Comparison of ENCODE assay signal across 17 cellular contexts in the genomic region with DNA sequence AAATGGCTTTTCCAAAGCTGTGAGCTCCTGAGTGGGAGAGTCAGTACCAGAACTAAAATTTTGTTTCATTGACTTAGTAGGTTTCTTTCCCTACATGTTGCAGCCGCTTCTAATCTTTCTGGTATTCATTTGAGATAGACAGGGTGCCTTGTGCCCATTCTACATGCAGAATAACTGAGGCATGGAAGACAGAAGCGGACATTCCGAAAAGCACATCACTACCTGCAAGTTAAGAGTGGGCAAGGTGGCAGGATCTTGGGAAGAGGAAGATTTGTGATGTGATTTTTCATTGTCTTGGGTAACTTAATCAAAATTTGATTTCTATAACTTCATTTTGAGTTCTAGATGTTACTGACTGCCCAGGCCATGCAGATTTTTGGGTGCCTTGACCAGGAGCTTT. TPM values are rescaled to one million over a fixed set of nuclear protein-coding genes. Genes with fewer than 3 reads are reported as not detected.
DNase-seq lines count a peak whose midpoint lies in the region; ATAC-seq, FAIRE-seq and TF ChIP-seq lines count a peak whose summit lies in the region.
"Had no signal": no experiment of that assay in that cellular context is flagged by ENCODE, and none has a peak within 500 bp of the region (broad histone marks: within the 10 kb centered on the region; RNA-seq: fewer than 3 reads in every experiment).

No MANE protein-coding gene starts in this region.

- no peaks in the 10 kb centered on the region for H4K20me1 ChIP-seq in K562 (replicated peaks; ENCODE audit: control insufficient read depth, insufficient read depth, low read length)

- no peak overlapping the region for H3K18ac ChIP-seq in trophoblast cell (ENCODE audit: low read length)

- H3K27me3 ChIP-seq in CD8-positive, alpha-beta memory T cell (ENCODE audit: insufficient read depth, low read length, poor library complexity, severe bottlenecking), result no peaks in the 10 kb centered on the region
- H3K27me3 ChIP-seq in K562 (ENCODE audit: control insufficient read depth in 2 of 2, insufficient read depth in 2 of 2, low read length in 2 of 2), result no peaks in the 10 kb centered on the region
- no peaks in the 10 kb centered on the region for H3K27me3 ChIP-seq in trophoblast cell (ENCODE audit: insufficient read depth, low read length)
- H3K27me3 ChIP-seq: ovary, thyroid gland had no signal

- CTCF ChIA-PET in CD8-positive, alpha-beta memory T cell (lab: Charles Lee), result interaction anchor here (0.9 to 1.0 kb wide), 2 partner anchors 43 to 291 kb away, joined by 3 read pairs; no protein-coding TSS in a partner anchor
- CTCF ChIA-PET in K562 (lab: Yijun Ruan, JAX; ENCODE audit: low intra/inter-chr PET ratio), result no interaction called here

- POLR2A ChIA-PET in CD8-positive, alpha-beta memory T cell (lab: Charles Lee), result no interaction called here
- POLR2A ChIA-PET in K562 (lab: Yijun Ruan, JAX), result interaction anchor here (1.2 to 1.3 kb wide), 2 partner anchors 10 to 16 kb away, joined by 4 to 6 read pairs; no protein-coding TSS in a partner anchor

- H3K4me3 Mint-ChIP-seq in activated T-cell treated with anti-CD3 and anti-CD28 coated beads, Interleukin-2, amount 50 U/mL, for 72 hours, result peak overlapping the region in 1 of 2 donors; percentile 94
- H3K4me3 Mint-ChIP-seq in CD8-positive, alpha-beta memory T cell, result peak overlapping the region; percentile 19 to 99 (median 56)
- peak overlapping the region; percentile 3 for H3K4me3 Mint-ChIP-seq in osteocyte (ENCODE audit: unreplicated experiment)

- H2BK12ac ChIP-seq in trophoblast cell (ENCODE audit: low read length), result no peak overlapping the region

- peaks cover 0 to 5% of the 10 kb centered on the region in 2 donors for H3K36me3 Mint-ChIP-seq in activated T-cell treated with anti-CD3 and anti-CD28 coated beads, Interleukin-2, amount 50 U/mL, for 72 hours (ENCODE audit: insufficient read depth in 2 of 2)
- peaks cover 0 to 41% (median 10%) of the 10 kb centered on the region in 3 donors for H3K36me3 Mint-ChIP-seq in CD8-positive, alpha-beta memory T cell
- H3K36me3 Mint-ChIP-seq in osteocyte (ENCODE audit: unreplicated experiment), result peaks cover 8% of the 10 kb centered on the region

- no peak overlapping the region for H2AK5ac ChIP-seq in trophoblast cell (ENCODE audit: low read length)

- no peak for TF ChIP-seq RAD21 in K562 (CRISPR knock-in tag; conservative IDR thresholded peaks at IDR 0.05 in 1 of 2, IDR thresholded peaks at IDR 0.05 in 1 of 2)

- H4K91ac ChIP-seq in trophoblast cell (ENCODE audit: low read depth, low read length), result no peak overlapping the region

- in situ Hi-C loops in K562 (cut with MboI), result no loop called here

- no peak overlapping the region for H3K14ac ChIP-seq in trophoblast cell (ENCODE audit: low read length)

- peak overlapping the region; percentile 58 for H3K27ac Mint-ChIP-seq in activated T-cell treated with anti-CD3 and anti-CD28 coated beads, Interleukin-2, amount 50 U/mL, for 72 hours
- peak overlapping the region; percentile 0 to 98 (median 87) for H3K27ac Mint-ChIP-seq in CD8-positive, alpha-beta memory T cell
- no peak overlapping the region for H3K27ac Mint-ChIP-seq in osteocyte (ENCODE audit: unreplicated experiment)

- no peak overlapping the region for H3K4ac ChIP-seq in trophoblast cell (ENCODE audit: low read depth, low read length)

- H3K4me2 ChIP-seq in K562 (ENCODE audit: insufficient read depth, low read length), result no peak overlapping the region
- H3K4me2 ChIP-seq in trophoblast cell (ENCODE audit: low read length), result no peak overlapping the region

- intact Hi-C loops in K562 (cut with micrococcal nuclease), result no loop called here

- no peak for TF ChIP-seq POLR2A in K562 (conservative IDR thresholded peaks at IDR 0.05)

- no peaks in the 10 kb centered on the region for H3K9me3 Mint-ChIP-seq in activated T-cell treated with anti-CD3 and anti-CD28 coated beads, Interleukin-2, amount 50 U/mL, for 72 hours
- no peaks in the 10 kb centered on the region for H3K9me3 Mint-ChIP-seq in CD8-positive, alpha-beta memory T cell
- H3K9me3 Mint-ChIP-seq in osteocyte (ENCODE audit: unreplicated experiment), result no peaks in the 10 kb centered on the region

- H3K23ac ChIP-seq in trophoblast cell (ENCODE audit: low read length), result no peak overlapping the region

- H3K4me1 Mint-ChIP-seq in activated T-cell treated with anti-CD3 and anti-CD28 coated beads, Interleukin-2, amount 50 U/mL, for 72 hours (ENCODE audit: low read depth), result peaks cover 53% of the 10 kb centered on the region
- peaks cover 42 to 77% (median 52%) of the 10 kb centered on the region in 3 donors for H3K4me1 Mint-ChIP-seq in CD8-positive, alpha-beta memory T cell
- H3K4me1 Mint-ChIP-seq in osteocyte (ENCODE audit: unreplicated experiment), result peaks cover 49% of the 10 kb centered on the region

- peaks cover 14% of the 10 kb centered on the region for H3K36me3 ChIP-seq in CD8-positive, alpha-beta memory T cell (ENCODE audit: insufficient read depth, low read length)
- H3K36me3 ChIP-seq in K562 (ENCODE audit: control insufficient read depth, insufficient read depth, low read length), result peaks cover 24% of the 10 kb centered on the region; the same call in 2 of the 3 replicates
- peaks cover 3 to 6% of the 10 kb centered on the region in 2 experiments for H3K36me3 ChIP-seq in trophoblast cell (ENCODE audit: control insufficient read depth in 1 of 2, insufficient read depth in 2 of 2, low read length in 2 of 2)
- H3K36me3 ChIP-seq: ovary, thyroid gland had no signal

- no peaks in the 10 kb centered on the region for H3K27me3 Mint-ChIP-seq in activated T-cell treated with anti-CD3 and anti-CD28 coated beads, Interleukin-2, amount 50 U/mL, for 72 hours (ENCODE audit: low read depth)
- H3K27me3 Mint-ChIP-seq in CD8-positive, alpha-beta memory T cell, result no peaks in the 10 kb centered on the region
- H3K27me3 Mint-ChIP-seq in osteocyte (ENCODE audit: unreplicated experiment), result no peaks in the 10 kb centered on the region

- H3K9ac ChIP-seq in K562 (ENCODE audit: insufficient read depth in 1 of 2, low read depth in 2 of 2, low read length in 2 of 2) (no peak overlapping the region), trophoblast cell (ENCODE audit: low read length) (no peak overlapping the region)

- no peak overlapping the region for H3K27ac ChIP-seq in CD8-positive, alpha-beta memory T cell (ENCODE audit: low read depth, low read length)
- H3K27ac ChIP-seq in K562 (ENCODE audit: extremely low read depth, low read depth, low read length), result no peak overlapping the region
- no peak overlapping the region for H3K27ac ChIP-seq in trophoblast cell (ENCODE audit: low read depth, low read length)
- H3K27ac ChIP-seq in coronary artery, result no peak overlapping the region
- H3K27ac ChIP-seq: ovary, thyroid gland had no signal

- H4K12ac ChIP-seq in trophoblast cell (ENCODE audit: low read depth, low read length), result no peak overlapping the region

- WGBS in K562 (ENCODE audit: insufficient coverage, low coverage, missing lambda C conversion rate), result 86% methylated on average over 3 of the region's 3 CpGs
- WGBS in trophoblast cell (ENCODE audit: extremely low coverage, insufficient coverage, insufficient read length), result no CpG with 5 or more reads among the region's 3 CpGs

- H3K9me3 ChIP-seq in CD8-positive, alpha-beta memory T cell (ENCODE audit: low read length), result no peaks in the 10 kb centered on the region
- H3K9me3 ChIP-seq in K562 (replicated peaks; ENCODE audit: control insufficient read depth, insufficient read depth, low read depth, low read length) (no peaks in the 10 kb centered on the region), trophoblast cell (ENCODE audit: insufficient read depth, low read depth, low read length) (no peaks in the 10 kb centered on the region)
- H3K9me3 ChIP-seq: ovary, thyroid gland had no signal

- no peak overlapping the region for H4K8ac ChIP-seq in trophoblast cell (ENCODE audit: low read depth, low read length)

- no TSS peak for BruUV-seq in K562 (replicated peaks; lab: Mats Ljungman, UMichigan)

- H3K79me2 ChIP-seq in K562 (ENCODE audit: control insufficient read depth, insufficient read depth, low read length), result peaks cover 24% of the 10 kb centered on the region
- peaks cover 4% of the 10 kb centered on the region for H3K79me2 ChIP-seq in trophoblast cell (ENCODE audit: control insufficient read depth, insufficient read depth, low read length, poor library complexity)

- H2BK120ac ChIP-seq in trophoblast cell (ENCODE audit: insufficient read depth, low read length, poor library complexity), result no peak overlapping the region

- H3K79me1 ChIP-seq in trophoblast cell (ENCODE audit: low read length), result peaks cover 4% of the 10 kb centered on the region

- H3K4me3 ChIP-seq in CD8-positive, alpha-beta memory T cell (ENCODE audit: low read length), result no peak overlapping the region
- H3K4me3 ChIP-seq in K562, result no peak overlapping the region
- H3K4me3 ChIP-seq in trophoblast cell (ENCODE audit: low read depth, low read length), result no peak overlapping the region
- H3K4me3 ChIP-seq in coronary artery, result no peak overlapping the region
- H3K4me3 ChIP-seq: ovary had no signal

- no peak for FAIRE-seq in K562 (lab: Jason Lieb, UNC)
- FAIRE-seq: astrocyte, GM19239 had no signal

- ATAC-seq in activated T-cell treated with anti-CD3 and anti-CD28 coated beads, Interleukin-2, amount 50 U/mL, for 72 hours (replicated peaks in 1 of 2), result no peak
- ATAC-seq in K562, result no peak
- ATAC-seq: sciatic nerve had no signal

- peaks cover 30% of the 10 kb centered on the region for H3K4me1 ChIP-seq in CD8-positive, alpha-beta memory T cell (ENCODE audit: insufficient read depth, low read length)
- H3K4me1 ChIP-seq in K562 (replicated peaks in 1 of 2; ENCODE audit: control insufficient read depth in 2 of 2, insufficient read depth in 2 of 2, low read length in 2 of 2) (peaks cover 13 to 29% of the 10 kb centered on the region in 2 experiments), trophoblast cell (ENCODE audit: control insufficient read depth in 1 of 2, insufficient read depth in 2 of 2, low read length in 2 of 2) (peaks cover 7 to 11% of the 10 kb centered on the region in 2 experiments)

- no peak for TF ChIP-seq EP300 in K562 (IDR thresholded peaks at IDR 0.05; ENCODE audit: low read length)

- H2AFZ ChIP-seq in K562 (ENCODE audit: low read depth, low read length) (no peak overlapping the region), trophoblast cell (ENCODE audit: insufficient read depth, low read length, poor library complexity) (no peak overlapping the region)

- TF ChIP-seq CTCF in K562 (IDR thresholded peaks at IDR 0.05 in 2 of 3, conservative IDR thresholded peaks at IDR 0.05 in 1 of 3; ENCODE audit: insufficient read depth in 2 of 3, low read depth in 1 of 3, low read length in 3 of 3) (no peak), osteocyte (IDR thresholded peaks at IDR 0.05) (no peak), coronary artery (IDR thresholded peaks at IDR 0.05) (no peak)

- H3K9me1 ChIP-seq in K562 (ENCODE audit: control insufficient read depth, insufficient read depth, low read length), result no peaks in the 10 kb centered on the region

- no peak overlapping the region for H2BK5ac ChIP-seq in trophoblast cell (ENCODE audit: low read depth, low read length, poor library complexity)

- no peak for DNase-seq in activated T-cell treated with anti-CD3 and anti-CD28 coated beads, Interleukin-2, amount 50 U/mL, for 72 hours
- no peak for DNase-seq in activated T-cell treated with anti-CD3 and anti-CD28 coated beads, Interleukin-2, amount 50 U/mL, for 48 hours
- no peak for DNase-seq in CD8-positive, alpha-beta memory T cell
- DNase-seq in K562 (ENCODE audit: extremely low read depth in 1 of 4, low spot score in 3 of 4) (no peak), osteocyte (ENCODE audit: extremely low spot score, unreplicated experiment) (no peak), NCI-H128 (lab: John Stamatoyannopoulos, UW; ENCODE audit: unreplicated experiment) (no peak), trophoblast cell (no peak), coronary artery (ENCODE audit: low spot score) (no peak)
- DNase-seq: activated CD4-positive, CD25-positive, alpha-beta regulatory T cell treated with anti-CD3 and anti-CD28 coated beads, Interleukin-2, amount 50 U/mL, for 72 hours; activated naive CD4-positive, alpha-beta T cell treated with Interleukin-2 at 50 U/mL for 16 hours; NCI-H2171 treated with DMSO at 0.1 percent for 48 hours; NCI-H69; ovary; thyroid gland had no signal

RNA-seq across cellular contexts. Expression of a gene that starts 2.0 kb away (rescaled TPM):
- 10 to 100 TPM; 36.2 to 37.8 TPM for total RNA-seq in activated T-cell treated with anti-CD3 and anti-CD28 coated beads, Interleukin-2, amount 50 U/mL, for 72 hours
- 10 to 100 TPM; 20.1 to 21.4 TPM for total RNA-seq in CD8-positive, alpha-beta memory T cell
- polyA plus RNA-seq in CD8-positive, alpha-beta memory T cell, result 20.0 TPM
- 36.3 and 45.3 TPM in 2 replicates for total RNA-seq in K562 (2011; cell fraction: chromatin; rRNA removed; ENCODE audit: low replicate concordance)
- total RNA-seq in K562 (2011; cell fraction: nucleolus; rRNA removed), result 14.8 and 15.3 TPM in 2 replicates
- 30.1 and 40.2 TPM in 2 replicates for total RNA-seq in K562 (2011; cell fraction: nucleoplasm; rRNA removed)
- 7.3 and 7.4 TPM in 2 replicates for total RNA-seq in K562 (2014; rRNA removed)
- total RNA-seq in K562 (2014; rRNA removed; fragmentation: Illumina TruSeq; extraction: Trizol), result 6.7 and 8.3 TPM in 2 replicates
- 7.5 and 8.3 TPM in 2 replicates for total RNA-seq in K562 (2015; rRNA removed; fragmentation: Illumina TruSeq; extraction: Trizol)
- total RNA-seq in K562 (2021), result 16.5 and 17.6 TPM in 2 replicates
- 3.9 and 5.0 TPM in 2 replicates for polyA plus RNA-seq in K562 (2011; rRNA removed)
- polyA plus RNA-seq in K562 (2011; cell fraction: cytosol; rRNA removed), result 2.7 and 3.3 TPM in 2 replicates
- 14.3 and 14.7 TPM in 2 replicates for polyA plus RNA-seq in K562 (2011; cell fraction: nucleus; rRNA removed)
- 15.5 and 32.5 TPM in 2 replicates for polyA plus RNA-seq in K562 (2012)
- 13.9 and 14.3 TPM in 2 replicates for polyA plus RNA-seq in K562 (2014; fragmentation: Illumina TruSeq; extraction: Trizol)
- polyA plus RNA-seq in K562 (2014; fragmentation: Nextera tagmentation; extraction: Ambion mirVana), result 1 to 10 TPM in 1 of 2 experiments, under 1 TPM in 1; 0.41 to 1.6 TPM
- 5.3 and 8.0 TPM in 2 replicates for polyA plus RNA-seq in K562 (2014; rRNA removed)
- 8.8 and 10.8 TPM in 2 replicates for polyA minus RNA-seq in K562 (2011; rRNA and poly(A)+ RNA removed)
- polyA minus RNA-seq in K562 (2011; cell fraction: cytosol; rRNA and poly(A)+ RNA removed), result 12.1 and 12.4 TPM in 2 replicates
- polyA minus RNA-seq in K562 (2011; cell fraction: nucleus; rRNA and poly(A)+ RNA removed), result 17.4 and 22.1 TPM in 2 replicates
- 26.1 and 26.9 TPM in 2 replicates for total RNA-seq in osteocyte
- 9.7 and 10.7 TPM in 2 replicates for polyA plus RNA-seq in trophoblast cell (2013)

RNA-seq across cellular contexts. Expression of a gene that starts 23.5 kb away (rescaled TPM):
- total RNA-seq in activated T-cell treated with anti-CD3 and anti-CD28 coated beads, Interleukin-2, amount 50 U/mL, for 72 hours, result 1 to 10 TPM; 5.3 TPM
- total RNA-seq in CD8-positive, alpha-beta memory T cell, result 1 to 10 TPM; 5.1 to 5.7 TPM
- polyA plus RNA-seq in CD8-positive, alpha-beta memory T cell, result 10.5 TPM
- total RNA-seq in K562 (2011; cell fraction: chromatin; rRNA removed; ENCODE audit: low replicate concordance), result 8.6 and 14.3 TPM in 2 replicates
- 7.0 and 8.2 TPM in 2 replicates for total RNA-seq in K562 (2011; cell fraction: nucleolus; rRNA removed)
- 12.8 and 14.5 TPM in 2 replicates for total RNA-seq in K562 (2011; cell fraction: nucleoplasm; rRNA removed)
- 8.7 and 10.7 TPM in 2 replicates for total RNA-seq in K562 (2014; rRNA removed)
- 3.3 and 3.7 TPM in 2 replicates for total RNA-seq in K562 (2014; rRNA removed; fragmentation: Illumina TruSeq; extraction: Trizol)
- 4.0 and 5.7 TPM in 2 replicates for total RNA-seq in K562 (2015; rRNA removed; fragmentation: Illumina TruSeq; extraction: Trizol)
- total RNA-seq in K562 (2021), result 10.4 and 12.9 TPM in 2 replicates
- 3.3 and 4.3 TPM in 2 replicates for polyA plus RNA-seq in K562 (2011; rRNA removed)
- polyA plus RNA-seq in K562 (2011; cell fraction: cytosol; rRNA removed), result 4.1 and 8.9 TPM in 2 replicates
- polyA plus RNA-seq in K562 (2011; cell fraction: nucleus; rRNA removed), result 7.1 and 8.8 TPM in 2 replicates
- 5.1 and 5.6 TPM in 2 replicates for polyA plus RNA-seq in K562 (2012)
- 1.6 and 1.9 TPM in 2 replicates for polyA plus RNA-seq in K562 (2014; fragmentation: Illumina TruSeq; extraction: Trizol)
- polyA plus RNA-seq in K562 (2014; fragmentation: Nextera tagmentation; extraction: Ambion mirVana), result 1 to 10 TPM; 1.8 to 2.7 TPM
- 7.6 and 10.5 TPM in 2 replicates for polyA plus RNA-seq in K562 (2014; rRNA removed)
- polyA minus RNA-seq in K562 (2011; rRNA and poly(A)+ RNA removed), result 3.5 and 7.9 TPM in 2 replicates
- polyA minus RNA-seq in K562 (2011; cell fraction: cytosol; rRNA and poly(A)+ RNA removed), result 1.5 and 3.6 TPM in 2 replicates
- 16.2 and 35.0 TPM in 2 replicates for polyA minus RNA-seq in K562 (2011; cell fraction: nucleus; rRNA and poly(A)+ RNA removed)
- 4.3 and 4.8 TPM in 2 replicates for total RNA-seq in osteocyte
- polyA plus RNA-seq in trophoblast cell (2013), result 3.0 and 4.2 TPM in 2 replicates
